ENCODE assay signal across 8 cellular contexts in genomic region chr14:75794615-75795038, GRCh38.
DNase-seq lines count a peak whose midpoint lies in the region; ATAC-seq, FAIRE-seq and TF ChIP-seq lines count a peak whose summit lies in the region.

No MANE protein-coding gene starts in this region.

- H3K4me3 ChIP-seq in lower leg skin (ENCODE audit: low read depth, poor library complexity, severe bottlenecking), result no peak overlapping the region

- FAIRE-seq in GM12892 (lab: Jason Lieb, UNC), result peak; percentile 17

- DNase-seq in GM12892 (ENCODE audit: insufficient read length) (no peak), OCI-M1 (lab: John Stamatoyannopoulos, UW) (peak; percentile 32), foreskin keratinocyte (peak in 1 of 2 donors; percentile 13), renal cortical epithelial cell (ENCODE audit: low read depth) (peak; percentile 80), iPS-NIHi7 (ENCODE audit: extremely low spot score) (no peak), lower leg skin (ENCODE audit: low spot score in 2 of 2) (no peak)

- WGBS in lower leg skin, 2 donors, result 62 to 63% methylated on average over 2 of the region's 2 CpGs

- no peak overlapping the region for H3K27ac ChIP-seq in foreskin keratinocyte

- no peaks in the 10 kb centered on the region for H3K27me3 ChIP-seq in foreskin keratinocyte

- intact Hi-C loops in lower leg skin (cut with DNase I; ENCODE audit: low total_unique reads), result no loop called here

- ATAC-seq in foreskin keratinocyte, result no peak
- ATAC-seq in GM21423 (IDR thresholded peaks at IDR 0.05; ENCODE audit: unreplicated experiment), result no peak
- ATAC-seq in GM21737 (IDR thresholded peaks at IDR 0.05; ENCODE audit: unreplicated experiment), result no peak

- TF ChIP-seq CTCF in foreskin keratinocyte (conservative IDR thresholded peaks at IDR 0.05) (peak; percentile 56), lower leg skin (IDR thresholded peaks at IDR 0.05) (no peak)

- TF ChIP-seq POLR2A in GM12892 (IDR thresholded peaks at IDR 0.05; ENCODE audit: low read depth, low read length), result no peak
- TF ChIP-seq POLR2A in lower leg skin (IDR thresholded peaks at IDR 0.05), result no peak

- no peaks in the 10 kb centered on the region for H3K4me1 ChIP-seq in foreskin keratinocyte

Comparison
In these comparisons a context has a peak if more than half of its experiments do, and no peak if none do; other contexts are left out.
1. DNase-seq: peak in OCI-M1 (single experiment) and renal cortical epithelial cell (single experiment); none in GM12892 (single experiment), iPS-NIHi7 (single experiment) and lower leg skin (0 of 2).